Comparison of ENCODE assay signal across 10 cellular contexts in genomic region chr15:90680371-90680935, GRCh38. TPM values are rescaled to one million over a fixed set of nuclear protein-coding genes. Genes with fewer than 3 reads are reported as not detected.
A peak's percentile ranks its signal among the peaks of the same experiment; 100 is the strongest.
DNase-seq lines count a peak whose midpoint lies in the region; ATAC-seq lines count a peak whose summit lies in the region.
"Had no signal": no experiment of that assay in that cellular context is flagged by ENCODE, and none has a peak within 500 bp of the region (broad histone marks: within the 10 kb centered on the region; RNA-seq: fewer than 3 reads in every experiment).

No MANE protein-coding gene starts in this region.

- no peak for ATAC-seq in GM19324 (IDR thresholded peaks at IDR 0.05; ENCODE audit: low FRiP score, unreplicated experiment)

- no peaks in the 10 kb centered on the region for H3K27me3 ChIP-seq in SJSA1 (replicated peaks)

- H3K36me3 ChIP-seq in SJSA1 = no peaks in the 10 kb centered on the region

- no peaks in the 10 kb centered on the region for H3K9me3 ChIP-seq in SJSA1 (replicated peaks)

- H3K27ac ChIP-seq in SJSA1 = peak overlapping the region; percentile 70

- H3K4me3 ChIP-seq in SJSA1 (no peak overlapping the region), skeletal muscle cell (ENCODE audit: low read depth, low read length) (no peak overlapping the region)

- peak; percentile 86 for DNase-seq in GM03348 (ENCODE audit: low spot score)
- DNase-seq in SJSA1 (ENCODE audit: low read depth in 1 of 2, low spot score in 2 of 2) = peak; percentile 71 to 93
- DNase-seq in fibroblast of gingiva (ENCODE audit: low read depth) = peak; percentile 93
- DNase-seq in skeletal muscle cell (ENCODE audit: low read depth) = peak; percentile 71
- no peak for DNase-seq in stimulated activated CD4-positive, alpha-beta T cell treated with anti-CD3 and anti-CD28 coated beads, Interleukin-2, amount 100 ng/mL, for 24 hours
- DNase-seq in globus pallidus (ENCODE audit: low spot score) = no peak
- DNase-seq in C1 segment of cervical spinal cord (lab: John Stamatoyannopoulos, UW) = no peak
- DNase-seq: activated gamma-delta T cell, islet precursor cell had no signal

- H3K4me1 ChIP-seq in SJSA1 (replicated peaks) = peaks cover 55% of the 10 kb centered on the region

RNA-seq across cellular contexts. Expression of gene BLM, which starts 36.7 kb away (rescaled TPM):
- total RNA-seq in SJSA1 (2014; rRNA removed; shearing (Covaris generic)) = 25.0 and 51.0 TPM in 2 replicates

Comparison
In these comparisons a context has a peak if more than half of its experiments do, and no peak if none do; other contexts are left out.
1. DNase-seq: peak in GM03348 (single experiment), SJSA1 (2 of 2), fibroblast of gingiva (single experiment) and skeletal muscle cell (single experiment); none in stimulated activated CD4-positive, alpha-beta T cell treated with anti-CD3 and anti-CD28 coated beads, Interleukin-2, amount 100 ng/mL, for 24 hours (0 of 2), globus pallidus (single experiment) and C1 segment of cervical spinal cord (0 of 14).